Comparison of ENCODE assay signal across 13 cellular contexts in genomic region chr9:130347931-130348330, GRCh38.
"Had no signal": no experiment of that assay in that cellular context is flagged by ENCODE, and none has a peak within 500 bp of the region (broad histone marks: within the 10 kb centered on the region; RNA-seq: fewer than 3 reads in every experiment).

No MANE protein-coding gene starts in this region.

- H3K4me1 ChIP-seq: gastrocnemius medialis, pancreas, upper lobe of right lung had no signal

- H3K9me3 ChIP-seq: gastrocnemius medialis, heart left ventricle, pancreas, stomach, thoracic aorta, upper lobe of right lung had no signal

- DNase-seq: activated CD4-positive, alpha-beta T cell treated with anti-CD3 and anti-CD28 coated beads for 1 hour; activated CD4-positive, alpha-beta T cell treated with anti-CD3 and anti-CD28 coated beads, Interleukin-2, amount 50 U/mL, for 4 hours; activated naive CD4-positive, alpha-beta T cell treated with anti-CD3 and anti-CD28 coated beads, Interleukin-2, amount 10 ng/mL, durations not matched to agents 7 days and 5 days; dorsolateral prefrontal cortex; gastrocnemius medialis; left colon; stimulated activated CD4-positive, alpha-beta T cell treated with anti-CD3 and anti-CD28 coated beads, Interleukin-12 subunit alpha, Interleukin-12 subunit beta, amount 100 ng/mL, for 4 hours; stimulated activated CD4-positive, alpha-beta T cell treated with anti-CD3 and anti-CD28 coated beads, Interleukin-2, amount 100 ng/mL, for 24 hours; stomach; upper lobe of right lung had no signal

- H3K4me3 ChIP-seq: dorsolateral prefrontal cortex, gastrocnemius medialis, heart left ventricle, pancreas, stomach, thoracic aorta, upper lobe of right lung had no signal

- H3K36me3 ChIP-seq: gastrocnemius medialis, pancreas, stomach, thoracic aorta, upper lobe of right lung had no signal

- H3K27me3 ChIP-seq: heart left ventricle, pancreas, upper lobe of right lung had no signal

- H3K27ac ChIP-seq: dorsolateral prefrontal cortex, gastrocnemius medialis, heart left ventricle, pancreas, stomach, thoracic aorta, upper lobe of right lung had no signal
